ENCODE assay signal across 8 cellular contexts in the genomic region with DNA sequence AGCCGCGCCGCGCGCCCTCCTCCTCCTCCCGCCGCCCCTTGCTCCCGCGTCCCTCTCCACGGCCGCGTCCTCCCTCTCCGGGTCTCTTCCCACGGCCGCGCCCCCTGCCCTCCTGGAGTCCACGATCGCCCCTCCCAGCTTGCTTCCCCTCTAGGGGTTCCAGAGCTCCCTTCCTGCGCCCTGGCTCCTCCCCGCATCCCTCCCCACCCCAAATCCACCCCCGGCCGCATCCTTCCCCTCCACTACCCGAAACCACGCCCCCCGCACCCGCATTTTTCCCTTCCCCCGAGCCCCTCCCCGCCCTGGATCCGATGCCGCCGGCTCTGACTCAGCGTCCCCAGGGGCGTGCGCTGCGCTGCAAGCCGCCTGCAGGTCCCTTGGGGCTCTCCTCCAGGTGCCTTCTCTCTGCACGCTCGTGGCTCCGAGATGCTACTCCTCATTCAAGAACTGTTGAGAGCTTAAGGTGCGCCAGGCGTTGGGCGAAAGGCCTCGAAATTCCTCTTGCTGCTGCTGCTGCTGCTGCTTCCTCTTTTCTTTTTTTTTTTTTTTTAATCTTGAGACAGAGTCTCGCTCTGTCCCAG. TPM values are rescaled to one million over a fixed set of nuclear protein-coding genes. Genes with fewer than 3 reads are reported as not detected.
A peak's percentile ranks its signal among the peaks of the same experiment; 100 is the strongest.
DNase-seq lines count a peak whose midpoint lies in the region; ATAC-seq and TF ChIP-seq lines count a peak whose summit lies in the region.

No MANE protein-coding gene starts in this region.

- CTCF ChIA-PET in AG04450 (lab: Charles Lee), result interaction anchor here (0.6 to 2.7 kb wide), 4 partner anchors 11 to 39 kb away, joined by 3 to 11 read pairs (median 5); no protein-coding TSS in a partner anchor

- no peaks in the 10 kb centered on the region; the same call in 1 of the 2 replicates for H3K9me3 ChIP-seq in AG04450 (ENCODE audit: control insufficient read depth, insufficient read depth, low read length)
- H3K9me3 ChIP-seq in SK-N-MC (ENCODE audit: low read depth, low read length), result no peaks in the 10 kb centered on the region
- H3K9me3 ChIP-seq in left ventricle myocardium inferior (replicated peaks), result no peaks in the 10 kb centered on the region
- H3K9me3 ChIP-seq in gastrocnemius medialis, result no peaks in the 10 kb centered on the region

- intact Hi-C loops in left ventricle myocardium inferior (cut with micrococcal nuclease), result no loop called here
- intact Hi-C loops in gastrocnemius medialis (cut with DNase I; ENCODE audit: low total_unique reads), result loop anchor here (10.0 kb wide), 1 partner anchor 585 kb away; a partner anchor contains a TSS

- POLR2A ChIA-PET in AG04450 (lab: Yijun Ruan, JAX), result interaction anchor here (0.6 kb wide), 2 partner anchors 8 to 21 kb away, joined by 3 to 6 read pairs; a partner anchor contains a TSS

- ATAC-seq in GM18873 (IDR thresholded peaks at IDR 0.05; ENCODE audit: low FRiP score, unreplicated experiment) (peak; percentile 66), HG03442 (IDR thresholded peaks at IDR 0.05; ENCODE audit: unreplicated experiment) (peak; percentile 80), gastrocnemius medialis (no peak)

- H3K36me3 Mint-ChIP-seq in activated naive CD8-positive, alpha-beta T cell, result no peaks in the 10 kb centered on the region

- DNase-seq in AG04450 (ENCODE audit: low read depth, low spot score) (no peak), SK-N-MC (ENCODE audit: low read depth, low spot score) (no peak), left ventricle myocardium inferior (peak; percentile 26), gastrocnemius medialis (no peak), NK-92 (lab: John Stamatoyannopoulos, UW; ENCODE audit: unreplicated experiment) (no peak)

- H3K27me3 Mint-ChIP-seq in activated naive CD8-positive, alpha-beta T cell, result peaks cover 6% of the 10 kb centered on the region

- H3K4me1 ChIP-seq in left ventricle myocardium inferior (peaks cover 17% of the 10 kb centered on the region), gastrocnemius medialis (no peaks in the 10 kb centered on the region)

- in situ Hi-C loops in gastrocnemius medialis (cut with MboI; ENCODE audit: low sequenced_read_pairs in 4 of 4), result no loop called here

- H3K27ac ChIP-seq in AG04450 (ENCODE audit: low read depth, low read length), result no peak overlapping the region
- no peak overlapping the region for H3K27ac ChIP-seq in SK-N-MC
- H3K27ac ChIP-seq in left ventricle myocardium inferior (replicated peaks), result no peak overlapping the region
- no peak overlapping the region for H3K27ac ChIP-seq in gastrocnemius medialis

- peak overlapping the region; percentile 64 for H3K4me3 ChIP-seq in AG04450 (ENCODE audit: low read depth, low read length)
- H3K4me3 ChIP-seq in SK-N-MC, result peak overlapping the region; percentile 65
- H3K4me3 ChIP-seq in left ventricle myocardium inferior, result peak overlapping the region; percentile 60
- H3K4me3 ChIP-seq in gastrocnemius medialis, result peak overlapping the region; percentile 27 to 46 (median 34)

- no peak overlapping the region for H3K27ac Mint-ChIP-seq in activated naive CD8-positive, alpha-beta T cell

- peaks cover 14% of the 10 kb centered on the region for H3K27me3 ChIP-seq in AG04450 (ENCODE audit: control insufficient read depth, insufficient read depth, low read length)
- peaks cover 87% of the 10 kb centered on the region for H3K27me3 ChIP-seq in left ventricle myocardium inferior (ENCODE audit: low read depth)
- peaks cover 15 to 23% (median 22%) of the 10 kb centered on the region in 3 donors for H3K27me3 ChIP-seq in gastrocnemius medialis

- no peak overlapping the region for H3K9ac ChIP-seq in SK-N-MC (ENCODE audit: insufficient read length)

- no peaks in the 10 kb centered on the region for H3K9me3 Mint-ChIP-seq in activated naive CD8-positive, alpha-beta T cell (ENCODE audit: low read depth)

- H3K4me1 Mint-ChIP-seq in activated naive CD8-positive, alpha-beta T cell (ENCODE audit: low read depth), result peaks cover 3% of the 10 kb centered on the region

- no peak for TF ChIP-seq POLR2A in gastrocnemius medialis (IDR thresholded peaks at IDR 0.05)

- TF ChIP-seq CTCF in AG04450 (IDR thresholded peaks at IDR 0.05; ENCODE audit: low read depth, low read length) (no peak), left ventricle myocardium inferior (IDR thresholded peaks at IDR 0.05; ENCODE audit: borderline replicate concordance) (no peak), gastrocnemius medialis (IDR thresholded peaks at IDR 0.05 in 4 of 5, conservative IDR thresholded peaks at IDR 0.05 in 1 of 5) (no peak)

- peak overlapping the region; percentile 79 for H3K4me3 Mint-ChIP-seq in activated naive CD8-positive, alpha-beta T cell

- H3K36me3 ChIP-seq in SK-N-MC (ENCODE audit: insufficient read depth, low read length) (no peaks in the 10 kb centered on the region), left ventricle myocardium inferior (no peaks in the 10 kb centered on the region), gastrocnemius medialis (no peaks in the 10 kb centered on the region)

RNA-seq across cellular contexts. Expression of a gene that starts 0.3 kb away (rescaled TPM):
- polyA plus RNA-seq in AG04450 (2011; rRNA removed), result 7.0 and 11.3 TPM in 2 replicates
- polyA minus RNA-seq in AG04450 (2011; rRNA and poly(A)+ RNA removed), result 4.2 and 4.6 TPM in 2 replicates
- total RNA-seq in left ventricle myocardium inferior (not detected), gastrocnemius medialis (not detected)

RNA-seq across cellular contexts. Expression of a gene that starts 8.2 kb away (rescaled TPM):
- polyA plus RNA-seq in AG04450 (2011; rRNA removed), result 20.6 and 23.8 TPM in 2 replicates
- 62.1 and 73.7 TPM in 2 replicates for polyA minus RNA-seq in AG04450 (2011; rRNA and poly(A)+ RNA removed)
- total RNA-seq in left ventricle myocardium inferior (15.5 TPM), gastrocnemius medialis (10 to 100 TPM; 15.2 to 18.8 (median 17.0) TPM)

Comparison
In these comparisons a context has a peak if more than half of its experiments do, and no peak if none do; other contexts are left out.
1. ATAC-seq: peak in GM18873 (single experiment) and HG03442 (single experiment); none in gastrocnemius medialis (0 of 2).
2. Peak in every context shown above with its lines, with median percentiles within 50 percentile points of each other: H3K4me3 ChIP-seq.